Comparison of ENCODE assay signal across 17 cellular contexts in the genomic region with DNA sequence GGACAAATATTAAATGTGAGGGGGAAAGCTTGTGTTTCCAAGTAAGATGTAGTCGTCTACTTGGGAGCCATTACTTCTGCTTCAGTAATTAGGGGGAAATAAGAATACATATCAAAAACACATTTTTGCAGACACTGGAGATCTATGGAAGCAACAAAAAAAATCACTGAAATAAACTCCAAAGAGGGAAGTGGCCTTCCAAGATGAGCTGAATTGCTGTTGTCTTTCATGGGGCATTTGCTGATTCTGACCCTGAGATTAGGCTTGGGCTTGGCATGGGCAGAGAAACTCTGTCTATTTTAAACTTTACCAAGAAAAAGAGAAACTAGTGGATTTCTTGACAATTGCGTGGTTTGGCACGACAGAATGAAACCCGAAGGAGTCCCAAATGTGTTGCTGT.
DNase-seq lines count a peak whose midpoint lies in the region; ATAC-seq and TF ChIP-seq lines count a peak whose summit lies in the region.
"Had no signal": no experiment of that assay in that cellular context is flagged by ENCODE, and none has a peak within 500 bp of the region (broad histone marks: within the 10 kb centered on the region; RNA-seq: fewer than 3 reads in every experiment).

No MANE protein-coding gene starts in this region.

- POLR2A ChIA-PET in HEK293 (lab: Yijun Ruan, JAX) (no interaction called here), Panc1 (lab: Charles Lee) (no interaction called here)

- no peaks in the 10 kb centered on the region for H3K79me2 ChIP-seq in osteoblast (ENCODE audit: insufficient read depth, low read length)

- TF ChIP-seq CTCF in HEK293 (tag by site-specific recombination; IDR thresholded peaks at IDR 0.05) (no peak), Panc1 (IDR thresholded peaks at IDR 0.05) (no peak), osteoblast (IDR thresholded peaks at IDR 0.05; ENCODE audit: extremely low read depth, low read depth, low read length) (no peak), thoracic aorta (IDR thresholded peaks at IDR 0.05) (no peak)

- BruUV-seq in Panc1 (replicated peaks; lab: Mats Ljungman, UMichigan): no TSS peak

- CTCF ChIA-PET in HEK293 (lab: Yijun Ruan, JAX): interaction anchor here (0.7 kb wide), 1 partner anchor 120 kb away, joined by 3 read pairs; a partner anchor contains a TSS
- CTCF ChIA-PET in Panc1 (lab: Charles Lee): no interaction called here

- DNase-seq in Panc1 (ENCODE audit: low read depth, low spot score) (no peak), osteoblast (ENCODE audit: insufficient read length, low spot score, missing footprints) (no peak), thoracic aorta (ENCODE audit: low spot score) (no peak), NCI-H1694 treated with DMSO at 0.1 percent for 48 hours (lab: John Stamatoyannopoulos, UW) (no peak), NCI-H1105 (lab: John Stamatoyannopoulos, UW) (no peak)
- no peak for DNase-seq in central memory CD4-positive, alpha-beta T cell
- DNase-seq: 8988T; CD4-positive, alpha-beta memory T cell; DMS153; DMS79; GDM1; GOT3; H7 had no signal

- H3K27me3 ChIP-seq in Panc1 (ENCODE audit: control insufficient read depth, insufficient read depth, low read length) (no peaks in the 10 kb centered on the region), osteoblast (ENCODE audit: insufficient read depth, low read length) (no peaks in the 10 kb centered on the region), thoracic aorta (replicated peaks; ENCODE audit: insufficient read depth) (no peaks in the 10 kb centered on the region)
- H3K27me3 ChIP-seq: BLaER1 had no signal

- peak overlapping the region; percentile 21 for H3K4me2 ChIP-seq in osteoblast (ENCODE audit: insufficient read depth, low read length)
- H3K4me2 ChIP-seq: BLaER1 had no signal

- ATAC-seq in Panc1: no peak
- ATAC-seq in thoracic aorta (ENCODE audit: insufficient number of reproducible peaks, low FRiP score, low read depth): no peak
- ATAC-seq: HCT116, HepG2 had no signal

- in situ Hi-C loops in Panc1 (cut with HindIII; ENCODE audit: low pct_unique_long_range_greater_than_20kb, low sequenced_read_pairs): no loop called here

- no peaks in the 10 kb centered on the region; a peak in 1 of 3 replicates for H3K36me3 ChIP-seq in HEK293 (ENCODE audit: control insufficient read depth in 2 of 2, insufficient read depth in 1 of 2, low read length in 2 of 2)
- H3K36me3 ChIP-seq in Panc1 (ENCODE audit: control insufficient read depth, insufficient read depth, low read length): no peaks in the 10 kb centered on the region
- no peaks in the 10 kb centered on the region for H3K36me3 ChIP-seq in osteoblast (ENCODE audit: insufficient read depth, low read length)
- H3K36me3 ChIP-seq in thoracic aorta: no peaks in the 10 kb centered on the region
- H3K36me3 ChIP-seq: BLaER1 had no signal

- H3K4me1 ChIP-seq in HEK293 (ENCODE audit: control insufficient read depth, insufficient read depth, low read length) (peaks cover 9% of the 10 kb centered on the region; the same call in 1 of the 2 replicates), Panc1 (ENCODE audit: control insufficient read depth, insufficient read depth, low read length) (peaks cover 8% of the 10 kb centered on the region; the same call in 1 of the 2 replicates), osteoblast (ENCODE audit: insufficient read depth, low read length) (peaks cover 17% of the 10 kb centered on the region), thoracic aorta (ENCODE audit: control insufficient read depth in 1 of 2, low read depth in 2 of 2) (peaks cover 14 to 31% of the 10 kb centered on the region in 2 donors)
- H3K4me1 ChIP-seq: BLaER1 had no signal

- no peak overlapping the region for H2AFZ ChIP-seq in osteoblast (ENCODE audit: low read length)

- H3K4me3 ChIP-seq in HEK293 (ENCODE audit: low read depth, low read length) (no peak overlapping the region), Panc1 (ENCODE audit: low read depth in 2 of 2, low read length in 2 of 2) (no peak overlapping the region), osteoblast (ENCODE audit: insufficient read depth, low read length) (no peak overlapping the region), thoracic aorta (peak overlapping the region; percentile 3)
- H3K4me3 ChIP-seq: BLaER1 had no signal

- intact Hi-C loops in Panc1 (cut with micrococcal nuclease; ENCODE audit: unreplicated experiment): no loop called here

- H3K9me3 ChIP-seq in HEK293 (ENCODE audit: control insufficient read depth, insufficient read depth, low read depth, low read length) (no peaks in the 10 kb centered on the region), Panc1 (ENCODE audit: control insufficient read depth, insufficient read depth, low read depth, low read length) (no peaks in the 10 kb centered on the region), osteoblast (ENCODE audit: low read depth, low read length) (no peaks in the 10 kb centered on the region), thoracic aorta (no peaks in the 10 kb centered on the region)

- H3K27ac ChIP-seq in HEK293 (ENCODE audit: extremely low read depth, low read depth, low read length) (no peak overlapping the region), Panc1 (ENCODE audit: low read length) (peak overlapping the region; percentile 6; the same call in 1 of the 2 replicates), osteoblast (ENCODE audit: low read depth, low read length) (no peak overlapping the region), thoracic aorta (peak overlapping the region in 1 of 2 donors; percentile 41)
- H3K27ac ChIP-seq: BLaER1 had no signal

- H4K20me1 ChIP-seq in osteoblast (ENCODE audit: insufficient read depth, low read length): no peaks in the 10 kb centered on the region
- H4K20me1 ChIP-seq: BLaER1 had no signal

TF ChIP-seq in HEK293, 187 proteins besides CTCF, POLR2A, EP300 and RAD21:
- TF ChIP-seq ZNF140 (tag by site-specific recombination; IDR thresholded peaks at IDR 0.05): peak; percentile 85
- TF ChIP-seq ZBTB8A (tag by site-specific recombination; IDR thresholded peaks at IDR 0.05): no peak
